ENCODE assay signal across 1 cellular context in genomic region chr17:39674702-39675389, GRCh38.
TF ChIP-seq lines count a peak whose summit lies in the region.

No MANE protein-coding gene starts in this region.

TF ChIP-seq in HepG2, 621 proteins besides CTCF, POLR2A, EP300 and RAD21 (continued from another document and continues in another):
- TF ChIP-seq, protein P1, sequence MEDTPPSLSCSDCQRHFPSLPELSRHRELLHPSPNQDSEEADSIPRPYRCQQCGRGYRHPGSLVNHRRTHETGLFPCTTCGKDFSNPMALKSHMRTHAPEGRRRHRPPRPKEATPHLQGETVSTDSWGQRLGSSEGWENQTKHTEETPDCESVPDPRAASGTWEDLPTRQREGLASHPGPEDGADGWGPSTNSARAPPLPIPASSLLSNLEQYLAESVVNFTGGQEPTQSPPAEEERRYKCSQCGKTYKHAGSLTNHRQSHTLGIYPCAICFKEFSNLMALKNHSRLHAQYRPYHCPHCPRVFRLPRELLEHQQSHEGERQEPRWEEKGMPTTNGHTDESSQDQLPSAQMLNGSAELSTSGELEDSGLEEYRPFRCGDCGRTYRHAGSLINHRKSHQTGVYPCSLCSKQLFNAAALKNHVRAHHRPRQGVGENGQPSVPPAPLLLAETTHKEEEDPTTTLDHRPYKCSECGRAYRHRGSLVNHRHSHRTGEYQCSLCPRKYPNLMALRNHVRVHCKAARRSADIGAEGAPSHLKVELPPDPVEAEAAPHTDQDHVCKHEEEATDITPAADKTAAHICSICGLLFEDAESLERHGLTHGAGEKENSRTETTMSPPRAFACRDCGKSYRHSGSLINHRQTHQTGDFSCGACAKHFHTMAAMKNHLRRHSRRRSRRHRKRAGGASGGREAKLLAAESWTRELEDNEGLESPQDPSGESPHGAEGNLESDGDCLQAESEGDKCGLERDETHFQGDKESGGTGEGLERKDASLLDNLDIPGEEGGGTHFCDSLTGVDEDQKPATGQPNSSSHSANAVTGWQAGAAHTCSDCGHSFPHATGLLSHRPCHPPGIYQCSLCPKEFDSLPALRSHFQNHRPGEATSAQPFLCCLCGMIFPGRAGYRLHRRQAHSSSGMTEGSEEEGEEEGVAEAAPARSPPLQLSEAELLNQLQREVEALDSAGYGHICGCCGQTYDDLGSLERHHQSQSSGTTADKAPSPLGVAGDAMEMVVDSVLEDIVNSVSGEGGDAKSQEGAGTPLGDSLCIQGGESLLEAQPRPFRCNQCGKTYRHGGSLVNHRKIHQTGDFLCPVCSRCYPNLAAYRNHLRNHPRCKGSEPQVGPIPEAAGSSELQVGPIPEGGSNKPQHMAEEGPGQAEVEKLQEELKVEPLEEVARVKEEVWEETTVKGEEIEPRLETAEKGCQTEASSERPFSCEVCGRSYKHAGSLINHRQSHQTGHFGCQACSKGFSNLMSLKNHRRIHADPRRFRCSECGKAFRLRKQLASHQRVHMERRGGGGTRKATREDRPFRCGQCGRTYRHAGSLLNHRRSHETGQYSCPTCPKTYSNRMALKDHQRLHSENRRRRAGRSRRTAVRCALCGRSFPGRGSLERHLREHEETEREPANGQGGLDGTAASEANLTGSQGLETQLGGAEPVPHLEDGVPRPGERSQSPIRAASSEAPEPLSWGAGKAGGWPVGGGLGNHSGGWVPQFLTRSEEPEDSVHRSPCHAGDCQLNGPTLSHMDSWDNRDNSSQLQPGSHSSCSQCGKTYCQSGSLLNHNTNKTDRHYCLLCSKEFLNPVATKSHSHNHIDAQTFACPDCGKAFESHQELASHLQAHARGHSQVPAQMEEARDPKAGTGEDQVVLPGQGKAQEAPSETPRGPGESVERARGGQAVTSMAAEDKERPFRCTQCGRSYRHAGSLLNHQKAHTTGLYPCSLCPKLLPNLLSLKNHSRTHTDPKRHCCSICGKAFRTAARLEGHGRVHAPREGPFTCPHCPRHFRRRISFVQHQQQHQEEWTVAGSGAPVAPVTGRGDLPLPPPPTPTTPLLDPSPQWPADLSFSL (CRISPR knock-in tag; IDR thresholded peaks at IDR 0.05) = no peak
- peak; percentile 48 for TF ChIP-seq KDM6A (CRISPR knock-in tag; IDR thresholded peaks at IDR 0.05; ENCODE audit: low read depth)
- TF ChIP-seq ZNF335 (CRISPR knock-in tag; IDR thresholded peaks at IDR 0.05) = peak; percentile 74
- TF ChIP-seq KLF9 (CRISPR knock-in tag; IDR thresholded peaks at IDR 0.05; ENCODE audit: low read depth) = 0 out of 2 replicates have a peak, but pooled peaks have one; percentile 60
- TF ChIP-seq PAF1 (CRISPR knock-in tag; IDR thresholded peaks at IDR 0.05) = no peak
- TF ChIP-seq ISX (CRISPR knock-in tag; conservative IDR thresholded peaks at IDR 0.05) = no peak
- TF ChIP-seq, protein P2, sequence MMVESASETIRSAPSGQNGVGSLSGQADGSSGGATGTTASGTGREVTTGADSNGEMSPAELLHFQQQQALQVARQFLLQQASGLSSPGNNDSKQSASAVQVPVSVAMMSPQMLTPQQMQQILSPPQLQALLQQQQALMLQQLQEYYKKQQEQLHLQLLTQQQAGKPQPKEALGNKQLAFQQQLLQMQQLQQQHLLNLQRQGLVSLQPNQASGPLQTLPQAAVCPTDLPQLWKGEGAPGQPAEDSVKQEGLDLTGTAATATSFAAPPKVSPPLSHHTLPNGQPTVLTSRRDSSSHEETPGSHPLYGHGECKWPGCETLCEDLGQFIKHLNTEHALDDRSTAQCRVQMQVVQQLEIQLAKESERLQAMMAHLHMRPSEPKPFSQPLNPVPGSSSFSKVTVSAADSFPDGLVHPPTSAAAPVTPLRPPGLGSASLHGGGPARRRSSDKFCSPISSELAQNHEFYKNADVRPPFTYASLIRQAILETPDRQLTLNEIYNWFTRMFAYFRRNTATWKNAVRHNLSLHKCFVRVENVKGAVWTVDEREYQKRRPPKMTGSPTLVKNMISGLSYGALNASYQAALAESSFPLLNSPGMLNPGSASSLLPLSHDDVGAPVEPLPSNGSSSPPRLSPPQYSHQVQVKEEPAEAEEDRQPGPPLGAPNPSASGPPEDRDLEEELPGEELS (CRISPR knock-in tag; IDR thresholded peaks at IDR 0.05) = peak; percentile 82
- no peak for TF ChIP-seq AHR (CRISPR knock-in tag; IDR thresholded peaks at IDR 0.05)
- no peak for TF ChIP-seq ZNF598 (CRISPR knock-in tag; IDR thresholded peaks at IDR 0.05; ENCODE audit: borderline replicate concordance)
- TF ChIP-seq RBFOX2 (IDR thresholded peaks at IDR 0.05; ENCODE audit: low read depth, low read length) = no peak
- TF ChIP-seq RFXAP (CRISPR knock-in tag; IDR thresholded peaks at IDR 0.05; ENCODE audit: borderline replicate concordance) = no peak; the same call in 1 of the 2 replicates
- no peak; the same call in 1 of the 2 replicates for TF ChIP-seq KDM5B (CRISPR knock-in tag; IDR thresholded peaks at IDR 0.05; ENCODE audit: borderline replicate concordance)
- TF ChIP-seq ZNF660 (CRISPR knock-in tag; IDR thresholded peaks at IDR 0.05; ENCODE audit: borderline replicate concordance, low read depth) = no peak
- no peak for TF ChIP-seq ZNF557 (CRISPR knock-in tag; IDR thresholded peaks at IDR 0.05)
- TF ChIP-seq ZNF383 (CRISPR knock-in tag; IDR thresholded peaks at IDR 0.05; ENCODE audit: borderline replicate concordance) = no peak
- TF ChIP-seq, protein P3, sequence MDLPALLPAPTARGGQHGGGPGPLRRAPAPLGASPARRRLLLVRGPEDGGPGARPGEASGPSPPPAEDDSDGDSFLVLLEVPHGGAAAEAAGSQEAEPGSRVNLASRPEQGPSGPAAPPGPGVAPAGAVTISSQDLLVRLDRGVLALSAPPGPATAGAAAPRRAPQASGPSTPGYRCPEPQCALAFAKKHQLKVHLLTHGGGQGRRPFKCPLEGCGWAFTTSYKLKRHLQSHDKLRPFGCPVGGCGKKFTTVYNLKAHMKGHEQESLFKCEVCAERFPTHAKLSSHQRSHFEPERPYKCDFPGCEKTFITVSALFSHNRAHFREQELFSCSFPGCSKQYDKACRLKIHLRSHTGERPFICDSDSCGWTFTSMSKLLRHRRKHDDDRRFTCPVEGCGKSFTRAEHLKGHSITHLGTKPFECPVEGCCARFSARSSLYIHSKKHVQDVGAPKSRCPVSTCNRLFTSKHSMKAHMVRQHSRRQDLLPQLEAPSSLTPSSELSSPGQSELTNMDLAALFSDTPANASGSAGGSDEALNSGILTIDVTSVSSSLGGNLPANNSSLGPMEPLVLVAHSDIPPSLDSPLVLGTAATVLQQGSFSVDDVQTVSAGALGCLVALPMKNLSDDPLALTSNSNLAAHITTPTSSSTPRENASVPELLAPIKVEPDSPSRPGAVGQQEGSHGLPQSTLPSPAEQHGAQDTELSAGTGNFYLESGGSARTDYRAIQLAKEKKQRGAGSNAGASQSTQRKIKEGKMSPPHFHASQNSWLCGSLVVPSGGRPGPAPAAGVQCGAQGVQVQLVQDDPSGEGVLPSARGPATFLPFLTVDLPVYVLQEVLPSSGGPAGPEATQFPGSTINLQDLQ (CRISPR knock-in tag; IDR thresholded peaks at IDR 0.05) = no peak
- no peak for TF ChIP-seq RBM39 (IDR thresholded peaks at IDR 0.05; ENCODE audit: low read depth, low read length, poor library complexity, severe bottlenecking)
- no peak for TF ChIP-seq RFX1 (IDR thresholded peaks at IDR 0.05)
- TF ChIP-seq ZFP41 (CRISPR knock-in tag; IDR thresholded peaks at IDR 0.05; ENCODE audit: borderline replicate concordance) = no peak
- 0 out of 2 replicates have a peak, but pooled peaks have one; percentile 37 for TF ChIP-seq CHD4 (IDR thresholded peaks at IDR 0.05; ENCODE audit: borderline replicate concordance, low read length)
- TF ChIP-seq, protein P4, sequence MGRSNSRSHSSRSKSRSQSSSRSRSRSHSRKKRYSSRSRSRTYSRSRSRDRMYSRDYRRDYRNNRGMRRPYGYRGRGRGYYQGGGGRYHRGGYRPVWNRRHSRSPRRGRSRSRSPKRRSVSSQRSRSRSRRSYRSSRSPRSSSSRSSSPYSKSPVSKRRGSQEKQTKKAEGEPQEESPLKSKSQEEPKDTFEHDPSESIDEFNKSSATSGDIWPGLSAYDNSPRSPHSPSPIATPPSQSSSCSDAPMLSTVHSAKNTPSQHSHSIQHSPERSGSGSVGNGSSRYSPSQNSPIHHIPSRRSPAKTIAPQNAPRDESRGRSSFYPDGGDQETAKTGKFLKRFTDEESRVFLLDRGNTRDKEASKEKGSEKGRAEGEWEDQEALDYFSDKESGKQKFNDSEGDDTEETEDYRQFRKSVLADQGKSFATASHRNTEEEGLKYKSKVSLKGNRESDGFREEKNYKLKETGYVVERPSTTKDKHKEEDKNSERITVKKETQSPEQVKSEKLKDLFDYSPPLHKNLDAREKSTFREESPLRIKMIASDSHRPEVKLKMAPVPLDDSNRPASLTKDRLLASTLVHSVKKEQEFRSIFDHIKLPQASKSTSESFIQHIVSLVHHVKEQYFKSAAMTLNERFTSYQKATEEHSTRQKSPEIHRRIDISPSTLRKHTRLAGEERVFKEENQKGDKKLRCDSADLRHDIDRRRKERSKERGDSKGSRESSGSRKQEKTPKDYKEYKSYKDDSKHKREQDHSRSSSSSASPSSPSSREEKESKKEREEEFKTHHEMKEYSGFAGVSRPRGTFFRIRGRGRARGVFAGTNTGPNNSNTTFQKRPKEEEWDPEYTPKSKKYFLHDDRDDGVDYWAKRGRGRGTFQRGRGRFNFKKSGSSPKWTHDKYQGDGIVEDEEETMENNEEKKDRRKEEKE (IDR thresholded peaks at IDR 0.05) = no peak
- TF ChIP-seq SOX13 (IDR thresholded peaks at IDR 0.05) = no peak
- peak in 1 of 2 experiments; percentile 55; a peak in 2 of 4 replicates for TF ChIP-seq SOX13 (CRISPR knock-in tag; conservative IDR thresholded peaks at IDR 0.05 in 1 of 2, IDR thresholded peaks at IDR 0.05 in 1 of 2)
- no peak for TF ChIP-seq ZNF800 (CRISPR knock-in tag; IDR thresholded peaks at IDR 0.05)
- TF ChIP-seq NR3C1 (CRISPR knock-in tag; IDR thresholded peaks at IDR 0.05) = no peak
- TF ChIP-seq, protein P5, sequence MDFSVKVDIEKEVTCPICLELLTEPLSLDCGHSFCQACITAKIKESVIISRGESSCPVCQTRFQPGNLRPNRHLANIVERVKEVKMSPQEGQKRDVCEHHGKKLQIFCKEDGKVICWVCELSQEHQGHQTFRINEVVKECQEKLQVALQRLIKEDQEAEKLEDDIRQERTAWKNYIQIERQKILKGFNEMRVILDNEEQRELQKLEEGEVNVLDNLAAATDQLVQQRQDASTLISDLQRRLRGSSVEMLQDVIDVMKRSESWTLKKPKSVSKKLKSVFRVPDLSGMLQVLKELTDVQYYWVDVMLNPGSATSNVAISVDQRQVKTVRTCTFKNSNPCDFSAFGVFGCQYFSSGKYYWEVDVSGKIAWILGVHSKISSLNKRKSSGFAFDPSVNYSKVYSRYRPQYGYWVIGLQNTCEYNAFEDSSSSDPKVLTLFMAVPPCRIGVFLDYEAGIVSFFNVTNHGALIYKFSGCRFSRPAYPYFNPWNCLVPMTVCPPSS (IDR thresholded peaks at IDR 0.05) = no peak
- TF ChIP-seq ZNF788 (CRISPR knock-in tag; IDR thresholded peaks at IDR 0.05; ENCODE audit: borderline replicate concordance) = peak; percentile 32; the same call in 1 of the 2 replicates
- TF ChIP-seq IKZF4 (CRISPR knock-in tag; IDR thresholded peaks at IDR 0.05; ENCODE audit: borderline replicate concordance, low read depth, not compliant biosample characterization) = no peak
- no peak for TF ChIP-seq U2AF1 (optimal IDR thresholded peaks at IDR 0.05; ENCODE audit: low read depth, low read length)
- no peak for TF ChIP-seq ZNF101 (CRISPR knock-in tag; IDR thresholded peaks at IDR 0.05; ENCODE audit: borderline replicate concordance, low read depth)
- TF ChIP-seq HNRNPK (IDR thresholded peaks at IDR 0.05; ENCODE audit: low read depth, low read length, poor library complexity, severe bottlenecking) = no peak
- TF ChIP-seq ZKSCAN5 (CRISPR knock-in tag; IDR thresholded peaks at IDR 0.05) = no peak
- TF ChIP-seq SNAI1 (CRISPR knock-in tag; IDR thresholded peaks at IDR 0.05; ENCODE audit: borderline replicate concordance) = no peak
- no peak for TF ChIP-seq SNRNP70 (IDR thresholded peaks at IDR 0.05; ENCODE audit: low read depth, low read length)
- TF ChIP-seq CEBPG (CRISPR knock-in tag; IDR thresholded peaks at IDR 0.05) = peak; percentile 80
- TF ChIP-seq ZNF232 (CRISPR knock-in tag; IDR thresholded peaks at IDR 0.05; ENCODE audit: borderline replicate concordance) = no peak
- TF ChIP-seq ZMAT3 (CRISPR knock-in tag; conservative IDR thresholded peaks at IDR 0.05) = 0 out of 2 replicates have a peak, but pooled peaks have one; percentile 62
- TF ChIP-seq, protein P6, sequence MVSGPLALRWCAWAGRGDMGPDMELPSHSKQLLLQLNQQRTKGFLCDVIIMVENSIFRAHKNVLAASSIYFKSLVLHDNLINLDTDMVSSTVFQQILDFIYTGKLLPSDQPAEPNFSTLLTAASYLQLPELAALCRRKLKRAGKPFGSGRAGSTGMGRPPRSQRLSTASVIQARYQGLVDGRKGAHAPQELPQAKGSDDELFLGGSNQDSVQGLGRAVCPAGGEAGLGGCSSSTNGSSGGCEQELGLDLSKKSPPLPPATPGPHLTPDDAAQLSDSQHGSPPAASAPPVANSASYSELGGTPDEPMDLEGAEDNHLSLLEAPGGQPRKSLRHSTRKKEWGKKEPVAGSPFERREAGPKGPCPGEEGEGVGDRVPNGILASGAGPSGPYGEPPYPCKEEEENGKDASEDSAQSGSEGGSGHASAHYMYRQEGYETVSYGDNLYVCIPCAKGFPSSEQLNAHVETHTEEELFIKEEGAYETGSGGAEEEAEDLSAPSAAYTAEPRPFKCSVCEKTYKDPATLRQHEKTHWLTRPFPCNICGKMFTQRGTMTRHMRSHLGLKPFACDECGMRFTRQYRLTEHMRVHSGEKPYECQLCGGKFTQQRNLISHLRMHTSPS (CRISPR knock-in tag; IDR thresholded peaks at IDR 0.05; ENCODE audit: low read depth) = peak; percentile 17; the same call in 1 of the 2 replicates
- TF ChIP-seq ATF7-NPFF (CRISPR knock-in tag; IDR thresholded peaks at IDR 0.05; ENCODE audit: low read depth) = peak; percentile 38; the same call in 1 of the 2 replicates
- no peak for TF ChIP-seq PTBP1 (IDR thresholded peaks at IDR 0.05; ENCODE audit: low read depth, low read length, poor library complexity, severe bottlenecking)
- 0 out of 2 replicates have a peak, but pooled peaks have one; percentile 28 for TF ChIP-seq HOXA3 (CRISPR knock-in tag; IDR thresholded peaks at IDR 0.05)
- no peak for TF ChIP-seq AKAP8 (CRISPR knock-in tag; IDR thresholded peaks at IDR 0.05)
- peak; percentile 68; the same call in 1 of the 2 replicates for TF ChIP-seq ZNF792 (CRISPR knock-in tag; IDR thresholded peaks at IDR 0.05)
- no peak for TF ChIP-seq ZSCAN12 (CRISPR knock-in tag; IDR thresholded peaks at IDR 0.05)
- no peak for TF ChIP-seq ZNF468 (CRISPR knock-in tag; IDR thresholded peaks at IDR 0.05)
- no peak for TF ChIP-seq ZNF234 (CRISPR knock-in tag; conservative IDR thresholded peaks at IDR 0.05)
- TF ChIP-seq TP53 (CRISPR knock-in tag; conservative IDR thresholded peaks at IDR 0.05) = no peak
- no peak for TF ChIP-seq YEATS4 (CRISPR knock-in tag; IDR thresholded peaks at IDR 0.05; ENCODE audit: borderline replicate concordance)
- TF ChIP-seq HMG20B (CRISPR knock-in tag; conservative IDR thresholded peaks at IDR 0.05) = no peak
